In the genomic region with DNA sequence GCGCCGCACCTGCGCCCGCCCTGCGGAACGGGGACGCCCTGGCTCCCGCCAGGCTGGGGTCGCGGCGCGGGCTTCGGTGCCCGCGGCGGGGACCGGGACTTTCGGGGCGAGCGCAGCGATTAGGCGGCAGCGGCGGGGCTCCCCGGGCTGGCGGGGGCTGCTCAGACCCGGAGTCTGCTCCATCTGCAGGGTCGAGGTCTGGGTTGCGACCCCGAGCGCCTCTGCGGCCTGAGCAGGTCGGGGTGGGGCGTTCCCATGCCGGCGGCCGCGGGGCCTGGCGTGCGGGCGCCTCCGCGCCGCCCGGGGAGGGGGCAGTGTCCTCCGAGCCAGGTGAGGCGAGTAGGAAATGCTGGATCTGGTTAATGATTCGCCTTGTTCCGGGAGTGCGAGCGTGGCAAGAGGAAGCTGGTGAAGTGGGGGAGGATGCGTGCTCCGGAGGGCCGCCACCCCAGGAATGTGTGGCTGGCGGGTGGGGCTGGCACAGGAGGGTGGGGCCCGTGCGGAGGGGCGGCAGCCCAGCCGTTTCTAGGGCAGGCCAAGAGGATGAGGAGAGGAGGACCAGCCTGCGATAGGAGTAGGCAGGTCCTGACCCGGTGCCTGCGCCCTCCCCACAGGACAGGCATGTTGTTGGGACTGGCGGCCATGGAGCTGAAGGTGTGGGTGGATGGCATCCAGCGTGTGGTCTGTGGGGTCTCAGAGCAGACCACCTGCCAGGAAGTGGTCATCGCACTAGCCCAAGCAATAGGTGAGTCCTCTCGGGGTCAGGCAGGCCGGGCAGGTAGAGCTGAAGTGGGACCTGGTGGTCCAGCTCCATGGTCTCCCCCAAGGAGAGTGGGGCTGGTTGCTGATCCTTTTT, we compare ENCODE assay signal across 8 cellular contexts. TPM values are rescaled to one million over a fixed set of nuclear protein-coding genes. Genes with fewer than 3 reads are reported as not detected.
A peak's percentile ranks its signal among the peaks of the same experiment; 100 is the strongest.
DNase-seq lines count a peak whose midpoint lies in the region; ATAC-seq and TF ChIP-seq lines count a peak whose summit lies in the region.

No MANE protein-coding gene starts in this region.

- H3K4me1 ChIP-seq in A673 (ENCODE audit: insufficient read depth, low read length, poor library complexity, severe bottlenecking) (peaks cover 9% of the 10 kb centered on the region), NT2/D1 (ENCODE audit: insufficient read depth, insufficient read length) (peaks cover 44% of the 10 kb centered on the region)

- intact Hi-C loops in A673 (cut with micrococcal nuclease; ENCODE audit: unreplicated experiment) = no loop called here

- H3K9ac ChIP-seq in NT2/D1 (ENCODE audit: insufficient read length, low read depth) = peak overlapping the region; percentile 94

- peak; percentile 23 for ATAC-seq in GM18505 (IDR thresholded peaks at IDR 0.05; ENCODE audit: unreplicated experiment)
- peak; percentile 8 for ATAC-seq in HG02970 (IDR thresholded peaks at IDR 0.05; ENCODE audit: low FRiP score, unreplicated experiment)

- BruUV-seq in A673 (replicated peaks; lab: Mats Ljungman, UMichigan) = no TSS peak

- no peak for DNase-seq in A673 (ENCODE audit: low spot score)
- DNase-seq in NT2/D1 (ENCODE audit: low read depth, low spot score) = no peak
- DNase-seq in choroid plexus epithelial cell (ENCODE audit: low read depth) = no peak
- no peak for DNase-seq in mesothelial cell of epicardium (ENCODE audit: low spot score in 2 of 2, unreplicated experiment in 2 of 2)
- no peak for DNase-seq in effector CD4-positive, alpha-beta T cell
- DNase-seq in NCI-H1092 (lab: John Stamatoyannopoulos, UW) = no peak

- peaks cover 28% of the 10 kb centered on the region for H3K4me1 Mint-ChIP-seq in mesothelial cell of epicardium

- peak overlapping the region; percentile 91 for H3K27ac Mint-ChIP-seq in mesothelial cell of epicardium

- H3K36me3 ChIP-seq in A673 (ENCODE audit: insufficient read depth, low read length, poor library complexity, severe bottlenecking) (no peaks in the 10 kb centered on the region), NT2/D1 (ENCODE audit: insufficient read depth, insufficient read length, low read length) (peaks cover 32% of the 10 kb centered on the region)

- peak overlapping the region; percentile 72 for H3K4me3 ChIP-seq in A673 (ENCODE audit: low read depth, low read length, poor library complexity, severe bottlenecking)
- H3K4me3 ChIP-seq in NT2/D1 (ENCODE audit: insufficient read length, low read depth) = peak overlapping the region; percentile 87
- H3K4me3 ChIP-seq in choroid plexus epithelial cell (ENCODE audit: low read depth, low read length) = peak overlapping the region; percentile 70

- H3K36me3 Mint-ChIP-seq in mesothelial cell of epicardium = no peaks in the 10 kb centered on the region

- TF ChIP-seq POLR2A in GM18505 (IDR thresholded peaks at IDR 0.05; ENCODE audit: borderline replicate concordance, extremely low read depth, insufficient read depth, insufficient read length) = no peak

- POLR2A ChIA-PET in A673 (lab: Charles Lee; ENCODE audit: low non-redundant PET) = no interaction called here

- H3K27ac ChIP-seq in A673 (ENCODE audit: low read depth, low read length, poor library complexity, severe bottlenecking) = no peak overlapping the region

- H3K9me3 ChIP-seq in A673 (ENCODE audit: low read depth, low read length, poor library complexity, severe bottlenecking) (no peaks in the 10 kb centered on the region), NT2/D1 (ENCODE audit: insufficient read depth, low read length) (no peaks in the 10 kb centered on the region)

- peak overlapping the region; percentile 85 for H3K4me3 Mint-ChIP-seq in mesothelial cell of epicardium

- H3K27me3 Mint-ChIP-seq in mesothelial cell of epicardium (ENCODE audit: low read depth) = peaks cover 32% of the 10 kb centered on the region

- H3K27me3 ChIP-seq in A673 (replicated peaks; ENCODE audit: insufficient read depth, low read depth, low read length, poor library complexity) = peaks cover 12% of the 10 kb centered on the region
- peaks cover 23% of the 10 kb centered on the region for H3K27me3 ChIP-seq in NT2/D1 (ENCODE audit: insufficient read depth, insufficient read length)

- TF ChIP-seq CTCF in A673 (conservative IDR thresholded peaks at IDR 0.05; ENCODE audit: low read depth, low read length) (no peak), choroid plexus epithelial cell (conservative IDR thresholded peaks at IDR 0.05; ENCODE audit: low read depth, low read length) (no peak), mesothelial cell of epicardium (IDR thresholded peaks at IDR 0.05; ENCODE audit: unreplicated experiment) (no peak)

- no peaks in the 10 kb centered on the region for H3K9me3 Mint-ChIP-seq in mesothelial cell of epicardium

- CTCF ChIA-PET in A673 (lab: Charles Lee) = no interaction called here

RNA-seq across cellular contexts. Expression of a gene that starts 0.6 kb away (rescaled TPM):
- total RNA-seq in A673 (2021) = 4.6 and 6.2 TPM in 2 replicates
- total RNA-seq in mesothelial cell of epicardium = 29.3 to 32.3 TPM (median 32.1 TPM) in 3 replicates

RNA-seq across cellular contexts. Expression of a gene that starts 0.8 kb away (rescaled TPM):
- 1.1 and 1.7 TPM in 2 replicates for total RNA-seq in A673 (2021)
- 16.5 to 17.4 TPM (median 16.6 TPM) in 3 replicates for total RNA-seq in mesothelial cell of epicardium

RNA-seq across cellular contexts. Expression of a gene that starts 14.9 kb away (rescaled TPM):
- total RNA-seq in A673 (2021) (40.2 and 43.0 TPM in 2 replicates), mesothelial cell of epicardium (48.2 to 51.1 TPM (median 49.7 TPM) in 3 replicates)

RNA-seq across cellular contexts. Expression of a gene that starts 24.0 kb away (rescaled TPM):
- total RNA-seq in A673 (2021) (2.1 and 2.5 TPM in 2 replicates), mesothelial cell of epicardium (3.0 to 3.4 TPM (median 3.2 TPM) in 3 replicates)

RNA-seq across cellular contexts. Expression of a gene that starts 26.0 kb away (rescaled TPM):
- total RNA-seq in A673 (2021) (82.8 and 90.2 TPM in 2 replicates), mesothelial cell of epicardium (35.1 to 41.5 TPM (median 39.3 TPM) in 3 replicates)
